8 cellular contexts compared by ENCODE assay signal in the genomic region with DNA sequence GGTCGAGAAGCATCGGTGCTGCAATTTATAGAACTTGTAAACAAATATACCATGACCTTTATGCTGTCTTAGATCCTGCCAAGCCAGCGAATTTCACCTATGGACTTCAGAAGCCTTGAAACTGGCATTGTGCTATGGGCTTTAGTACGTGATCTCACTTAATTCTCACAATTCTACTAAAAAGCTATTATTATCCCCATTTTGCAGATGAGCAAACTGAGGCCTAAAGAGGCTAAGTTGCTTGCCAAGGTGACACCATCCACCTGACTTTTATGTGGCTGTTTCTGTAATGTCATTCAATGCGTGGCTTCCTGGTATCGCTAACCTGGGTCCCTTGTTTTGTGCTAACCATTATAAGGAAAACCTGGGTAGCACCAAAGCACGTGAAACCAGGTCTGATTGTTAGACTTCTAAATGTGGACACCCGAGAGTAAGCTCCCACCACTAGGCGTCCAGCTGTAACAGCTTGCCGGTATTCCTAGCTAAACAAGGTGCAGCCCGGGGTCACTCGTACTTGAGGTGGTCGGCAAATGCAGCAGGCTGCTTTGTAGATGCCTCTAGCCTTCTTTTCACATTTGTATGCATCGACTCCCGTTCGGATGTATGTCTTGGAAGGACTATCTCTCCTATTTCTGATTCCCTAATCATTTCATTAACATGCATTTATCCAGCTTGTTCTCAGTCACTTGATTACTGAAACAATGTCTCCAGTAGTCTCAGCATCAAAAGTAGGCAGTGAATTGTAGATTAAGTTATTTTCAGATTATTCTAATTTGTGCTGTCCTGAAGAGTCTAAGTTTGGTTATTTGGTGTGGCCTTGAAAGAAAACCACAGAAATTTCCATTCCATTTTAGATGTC. TPM values are rescaled to one million over a fixed set of nuclear protein-coding genes. Genes with fewer than 3 reads are reported as not detected.
DNase-seq lines count a peak whose midpoint lies in the region; ATAC-seq and TF ChIP-seq lines count a peak whose summit lies in the region.

No MANE protein-coding gene starts in this region.

- DNase-seq in Caco-2 (peak in 1 of 2 experiments; percentile 39), astrocyte of the spinal cord (ENCODE audit: low read depth, low spot score) (peak; percentile 53), left colon (peak in 1 of 2 donors; percentile 56), superior temporal gyrus (ENCODE audit: extremely low spot score) (peak; percentile 69), KBM-7 (no peak)

- H3K4me1 ChIP-seq in Caco-2: peaks cover 55% of the 10 kb centered on the region

- no peaks in the 10 kb centered on the region for H3K27me3 Mint-ChIP-seq in Caco-2 (ENCODE audit: insufficient read depth, unreplicated experiment)

- CTCF ChIA-PET in Caco-2 (lab: Charles Lee): interaction anchor here (0.8 to 1.2 kb wide), 4 partner anchors 11 to 66 kb away, joined by 3 to 4 read pairs (median 3); no protein-coding TSS in a partner anchor

- peak overlapping the region; percentile 32 for H3K27ac Mint-ChIP-seq in Caco-2 (ENCODE audit: unreplicated experiment)

- H3K9me3 Mint-ChIP-seq in Caco-2 (ENCODE audit: unreplicated experiment): no peaks in the 10 kb centered on the region

- H3K4me1 Mint-ChIP-seq in Caco-2 (ENCODE audit: low read depth, unreplicated experiment): peaks cover 8% of the 10 kb centered on the region

- POLR2A ChIA-PET in Caco-2 (lab: Charles Lee): interaction anchor here (0.6 kb wide), 2 partner anchors 29 to 451 kb away, joined by 3 to 7 read pairs; no protein-coding TSS in a partner anchor

- peak in 1 of 2 experiments; percentile 38 for TF ChIP-seq CTCF in Caco-2 (IDR thresholded peaks at IDR 0.05; ENCODE audit: insufficient read depth in 1 of 2, low read depth in 1 of 2, low read length in 1 of 2, severe bottlenecking in 1 of 2, unreplicated experiment in 1 of 2)
- TF ChIP-seq CTCF in astrocyte of the spinal cord (IDR thresholded peaks at IDR 0.05; ENCODE audit: low read depth, low read length): peak; percentile 42

- H3K9me3 ChIP-seq in Caco-2 (no peaks in the 10 kb centered on the region), KOPT-K1 (ENCODE audit: insufficient read depth, low read length, poor library complexity, severe bottlenecking) (no peaks in the 10 kb centered on the region)

- intact Hi-C loops in Caco-2 (cut with micrococcal nuclease; ENCODE audit: unreplicated experiment) (loop anchor here (1.0 kb wide), 2 partner anchors 57 to 89 kb away; no protein-coding TSS in a partner anchor), left colon (cut with DNase I, micrococcal nuclease) (loop anchor here in 1 of 2 donors (10.0 kb wide), 1 partner anchor 92 kb away; no protein-coding TSS in a partner anchor)

- H3K4me3 ChIP-seq in Caco-2 (ENCODE audit: low read depth, low read length) (peak overlapping the region; percentile 92), astrocyte of the spinal cord (ENCODE audit: low read depth, low read length) (peak overlapping the region; percentile 78)

- BruUV-seq in Caco-2 (replicated peaks; lab: Mats Ljungman, UMichigan): TSS peak; percentile 34

- peak; percentile 16 for ATAC-seq in left colon
- no peak for ATAC-seq in GM18520 (IDR thresholded peaks at IDR 0.05; ENCODE audit: unreplicated experiment)
- ATAC-seq in GM18519 (IDR thresholded peaks at IDR 0.05; ENCODE audit: low FRiP score, unreplicated experiment): no peak

- no peaks in the 10 kb centered on the region for H3K27me3 ChIP-seq in Caco-2 (replicated peaks; ENCODE audit: control insufficient read depth, insufficient read depth, low read length)

- in situ Hi-C loops in astrocyte of the spinal cord (cut with HindIII; ENCODE audit: low sequenced_read_pairs): no loop called here
- in situ Hi-C loops in KBM-7 (cut with MboI; ENCODE audit: low pct_unique_long_range_greater_than_20kb, low sequenced_read_pairs): no loop called here

- H3K36me3 ChIP-seq in Caco-2 (ENCODE audit: control insufficient read depth, insufficient read depth, low read length) (no peaks in the 10 kb centered on the region), KOPT-K1 (ENCODE audit: insufficient read depth, low read length) (no peaks in the 10 kb centered on the region)

- H3K27ac ChIP-seq in KOPT-K1 (ENCODE audit: low read depth, low read length, poor library complexity, severe bottlenecking): peak overlapping the region; percentile 80

- peak overlapping the region; percentile 74 for H3K4me3 Mint-ChIP-seq in Caco-2 (ENCODE audit: unreplicated experiment)

- peaks cover 15% of the 10 kb centered on the region for H3K36me3 Mint-ChIP-seq in Caco-2 (ENCODE audit: insufficient read depth, unreplicated experiment)

RNA-seq across cellular contexts. Expression of a gene that starts 1.1 kb away (rescaled TPM):
- total RNA-seq in Caco-2 (2022): 45.0 and 47.9 TPM in 2 replicates
- 10 to 100 TPM; 35.4 to 50.1 TPM for total RNA-seq in left colon
